19 cellular contexts compared by ENCODE assay signal in the genomic region with DNA sequence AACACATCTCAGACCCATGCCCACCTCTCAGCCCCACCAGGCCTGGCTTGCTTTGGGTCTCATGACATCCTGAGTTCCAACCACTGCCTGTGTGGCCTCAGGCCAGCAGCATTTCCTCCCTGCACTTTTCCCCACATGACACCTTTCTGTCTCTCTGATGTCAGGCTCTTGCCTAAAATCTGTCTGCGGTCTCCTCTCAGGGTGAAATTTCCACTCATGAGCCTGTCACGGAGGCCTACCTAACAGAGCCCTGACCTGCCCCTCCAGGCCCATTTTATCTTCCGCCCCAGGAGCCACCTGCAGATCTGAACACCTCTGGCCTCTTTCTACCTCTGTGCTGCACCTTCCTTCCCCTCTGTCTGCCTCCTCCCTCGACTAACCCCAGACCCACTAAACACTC.
DNase-seq lines count a peak whose midpoint lies in the region; ATAC-seq lines count a peak whose summit lies in the region.
"Had no signal": no experiment of that assay in that cellular context is flagged by ENCODE, and none has a peak within 500 bp of the region (broad histone marks: within the 10 kb centered on the region; RNA-seq: fewer than 3 reads in every experiment).

No MANE protein-coding gene starts in this region.

- H3K4me3 Mint-ChIP-seq in CD8-positive, alpha-beta memory T cell: peak overlapping the region in 5 of 7 donors; percentile 0 to 60 (median 10)
- H3K4me3 Mint-ChIP-seq in activated T-helper 17 cell treated with anti-CD3 and anti-CD28 coated beads, Interleukin-2, amount 50 U/mL, for 72 hours: no peak overlapping the region
- H3K4me3 Mint-ChIP-seq in natural killer cell treated with Interleukin-12 subunit alpha and Interleukin-12 subunit beta and Interleukin-15 and Interleukin-18, amount 100 ng/mL, for 72 hours: peak overlapping the region; percentile 52
- H3K4me3 Mint-ChIP-seq: stimulated activated naive B cell treated with anti-CD40 and anti-IgM and Interleukin-4, amounts not matched to agents 10 μg/mL and 1 μg/mL and 100 μg/mL, for 72 hours had no signal

- no peaks in the 10 kb centered on the region for H3K9me3 Mint-ChIP-seq in CD8-positive, alpha-beta memory T cell
- no peaks in the 10 kb centered on the region for H3K9me3 Mint-ChIP-seq in activated T-helper 17 cell treated with anti-CD3 and anti-CD28 coated beads, Interleukin-2, amount 50 U/mL, for 72 hours
- no peaks in the 10 kb centered on the region for H3K9me3 Mint-ChIP-seq in natural killer cell treated with Interleukin-12 subunit alpha and Interleukin-12 subunit beta and Interleukin-15 and Interleukin-18, amount 100 ng/mL, for 72 hours

- H3K4me1 Mint-ChIP-seq in CD8-positive, alpha-beta memory T cell: peaks cover 16 to 24% (median 20%) of the 10 kb centered on the region in 3 donors
- H3K4me1 Mint-ChIP-seq in activated T-helper 17 cell treated with anti-CD3 and anti-CD28 coated beads, Interleukin-2, amount 50 U/mL, for 72 hours: no peaks in the 10 kb centered on the region
- peaks cover 17 to 28% of the 10 kb centered on the region in 2 donors for H3K4me1 Mint-ChIP-seq in natural killer cell treated with Interleukin-12 subunit alpha and Interleukin-12 subunit beta and Interleukin-15 and Interleukin-18, amount 100 ng/mL, for 72 hours (ENCODE audit: low read depth in 2 of 2)
- H3K4me1 Mint-ChIP-seq: stimulated activated naive B cell treated with anti-CD40 and anti-IgM and Interleukin-4, amounts not matched to agents 10 μg/mL and 1 μg/mL and 100 μg/mL, for 72 hours had no signal

- POLR2A ChIA-PET in CD8-positive, alpha-beta memory T cell (lab: Charles Lee): no interaction called here

- H3K27ac ChIP-seq in CD8-positive, alpha-beta memory T cell (ENCODE audit: low read depth, low read length): no peak overlapping the region
- H3K27ac ChIP-seq: ovary, upper lobe of left lung had no signal

- no peaks in the 10 kb centered on the region for H3K9me3 ChIP-seq in CD8-positive, alpha-beta memory T cell (ENCODE audit: low read length)
- H3K9me3 ChIP-seq: BE2C, ovary had no signal

- no peak overlapping the region for H3K4me3 ChIP-seq in CD8-positive, alpha-beta memory T cell (ENCODE audit: low read length)
- H3K4me3 ChIP-seq in Jurkat, Clone E6-1 (ENCODE audit: low read length): no peak overlapping the region
- H3K4me3 ChIP-seq: ovary, upper lobe of left lung had no signal

- CTCF ChIA-PET in CD8-positive, alpha-beta memory T cell (lab: Charles Lee): no interaction called here

- H3K36me3 Mint-ChIP-seq in CD8-positive, alpha-beta memory T cell: peaks cover 0 to 2% (median 0%) of the 10 kb centered on the region in 3 donors
- H3K36me3 Mint-ChIP-seq in activated T-helper 17 cell treated with anti-CD3 and anti-CD28 coated beads, Interleukin-2, amount 50 U/mL, for 72 hours (ENCODE audit: low read depth): no peaks in the 10 kb centered on the region
- no peaks in the 10 kb centered on the region for H3K36me3 Mint-ChIP-seq in natural killer cell treated with Interleukin-12 subunit alpha and Interleukin-12 subunit beta and Interleukin-15 and Interleukin-18, amount 100 ng/mL, for 72 hours
- H3K36me3 Mint-ChIP-seq: stimulated activated naive B cell treated with anti-CD40 and anti-IgM and Interleukin-4, amounts not matched to agents 10 μg/mL and 1 μg/mL and 100 μg/mL, for 72 hours had no signal

- ATAC-seq in activated T-helper 17 cell treated with anti-CD3 and anti-CD28 coated beads, Interleukin-2, amount 50 U/mL, for 72 hours (replicated peaks): peak; percentile 23
- ATAC-seq in natural killer cell treated with Interleukin-12 subunit alpha and Interleukin-12 subunit beta and Interleukin-15 and Interleukin-18, amount 100 ng/mL, for 72 hours: peak; percentile 75 to 76
- ATAC-seq in GM18858 (IDR thresholded peaks at IDR 0.05; ENCODE audit: unreplicated experiment) (no peak), left ventricle myocardium superior (no peak), HG03432 (IDR thresholded peaks at IDR 0.05; ENCODE audit: unreplicated experiment) (no peak)
- ATAC-seq: left colon; stimulated activated naive B cell treated with anti-CD40 and anti-IgM and Interleukin-4, amounts not matched to agents 10 μg/mL and 1 μg/mL and 100 μg/mL, for 72 hours had no signal

- no peaks in the 10 kb centered on the region for H3K27me3 ChIP-seq in CD8-positive, alpha-beta memory T cell (ENCODE audit: insufficient read depth, low read length, poor library complexity, severe bottlenecking)
- H3K27me3 ChIP-seq: BE2C, ovary, upper lobe of left lung had no signal

- H3K27ac Mint-ChIP-seq in CD8-positive, alpha-beta memory T cell: peak overlapping the region; percentile 47 to 93 (median 80)
- no peak overlapping the region for H3K27ac Mint-ChIP-seq in activated T-helper 17 cell treated with anti-CD3 and anti-CD28 coated beads, Interleukin-2, amount 50 U/mL, for 72 hours
- peak overlapping the region; percentile 45 to 89 for H3K27ac Mint-ChIP-seq in natural killer cell treated with Interleukin-12 subunit alpha and Interleukin-12 subunit beta and Interleukin-15 and Interleukin-18, amount 100 ng/mL, for 72 hours
- H3K27ac Mint-ChIP-seq: stimulated activated naive B cell treated with anti-CD40 and anti-IgM and Interleukin-4, amounts not matched to agents 10 μg/mL and 1 μg/mL and 100 μg/mL, for 72 hours had no signal

- intact Hi-C loops in left ventricle myocardium superior (cut with micrococcal nuclease): no loop called here

- peaks cover 8% of the 10 kb centered on the region for H3K4me1 ChIP-seq in CD8-positive, alpha-beta memory T cell (ENCODE audit: insufficient read depth, low read length)
- H3K4me1 ChIP-seq: BE2C, upper lobe of left lung had no signal

- no peaks in the 10 kb centered on the region for H3K36me3 ChIP-seq in CD8-positive, alpha-beta memory T cell (ENCODE audit: insufficient read depth, low read length)
- H3K36me3 ChIP-seq: BE2C, ovary, upper lobe of left lung had no signal

- H3K27me3 Mint-ChIP-seq in CD8-positive, alpha-beta memory T cell: peaks cover 0 to 3% of the 10 kb centered on the region in 2 donors
- H3K27me3 Mint-ChIP-seq in activated T-helper 17 cell treated with anti-CD3 and anti-CD28 coated beads, Interleukin-2, amount 50 U/mL, for 72 hours: no peaks in the 10 kb centered on the region
- H3K27me3 Mint-ChIP-seq in natural killer cell treated with Interleukin-12 subunit alpha and Interleukin-12 subunit beta and Interleukin-15 and Interleukin-18, amount 100 ng/mL, for 72 hours: no peaks in the 10 kb centered on the region
- H3K27me3 Mint-ChIP-seq: stimulated activated naive B cell treated with anti-CD40 and anti-IgM and Interleukin-4, amounts not matched to agents 10 μg/mL and 1 μg/mL and 100 μg/mL, for 72 hours had no signal

- peak in 4 of 5 donors; percentile 10 to 59 (median 41) for DNase-seq in CD8-positive, alpha-beta memory T cell
- peak; percentile 19 for DNase-seq in Jurkat, Clone E6-1 (ENCODE audit: low read depth, low spot score)
- DNase-seq in natural killer cell treated with Interleukin-12 subunit alpha and Interleukin-12 subunit beta and Interleukin-15 and Interleukin-18, amount 100 ng/mL, for 72 hours (ENCODE audit: low spot score): no peak
- DNase-seq in left ventricle myocardium superior: no peak
- DNase-seq in NK-92 (lab: John Stamatoyannopoulos, UW; ENCODE audit: unreplicated experiment): no peak
- DNase-seq: BE2C; cerebellar nuclear complex; DMS 273 treated with DMSO at 0.1 percent for 48 hours; left colon; MV-4-11; NCI-H2107; NCI-H69; ovary; stimulated activated CD4-positive, alpha-beta T cell treated with anti-CD3 and anti-CD28 coated beads, Interleukin-4, amount 100 ng/mL, for 24 hours; stimulated activated naive B cell treated with anti-CD40 and anti-IgM and Interleukin-4, amounts not matched to agents 10 μg/mL and 1 μg/mL and 100 μg/mL, for 72 hours; upper lobe of left lung had no signal

Comparison
In these comparisons a context has a peak if more than half of its experiments do, and no peak if none do; other contexts are left out.
1. DNase-seq: peak in CD8-positive, alpha-beta memory T cell (4 of 5) and Jurkat, Clone E6-1 (single experiment); none in natural killer cell treated with Interleukin-12 subunit alpha and Interleukin-12 subunit beta and Interleukin-15 and Interleukin-18, amount 100 ng/mL, for 72 hours (single experiment), left ventricle myocardium superior (single experiment) and NK-92 (single experiment).
2. ATAC-seq: peak in activated T-helper 17 cell treated with anti-CD3 and anti-CD28 coated beads, Interleukin-2, amount 50 U/mL, for 72 hours (single experiment) and natural killer cell treated with Interleukin-12 subunit alpha and Interleukin-12 subunit beta and Interleukin-15 and Interleukin-18, amount 100 ng/mL, for 72 hours (2 of 2); none in GM18858 (single experiment), left ventricle myocardium superior (single experiment) and HG03432 (single experiment).